ENCODE assay signal across 9 cellular contexts in genomic region chr11:130146797-130147196, GRCh38.
DNase-seq lines count a peak whose midpoint lies in the region; TF ChIP-seq lines count a peak whose summit lies in the region.
"Had no signal": no experiment of that assay in that cellular context is flagged by ENCODE, and none has a peak within 500 bp of the region (broad histone marks: within the 10 kb centered on the region; RNA-seq: fewer than 3 reads in every experiment).

No MANE protein-coding gene starts in this region.

- H3K9me3 ChIP-seq in OCI-LY3 (ENCODE audit: insufficient read depth, low read length) (no peaks in the 10 kb centered on the region), parathyroid adenoma (ENCODE audit: control insufficient read depth, low read length) (no peaks in the 10 kb centered on the region)

- H3K4me2 ChIP-seq in OCI-LY3 (ENCODE audit: low read length) (peak overlapping the region; percentile 40), parathyroid adenoma (ENCODE audit: low read length) (no peak overlapping the region)

- no peak overlapping the region for H2AFZ ChIP-seq in OCI-LY3 (ENCODE audit: low read depth, low read length)
- H2AFZ ChIP-seq in parathyroid adenoma: no peak overlapping the region

- no peaks in the 10 kb centered on the region for H3K27me3 ChIP-seq in OCI-LY3 (ENCODE audit: low read depth, low read length)
- H3K27me3 ChIP-seq in parathyroid adenoma (ENCODE audit: control insufficient read depth, insufficient read depth, low read length): no peaks in the 10 kb centered on the region

- no peak overlapping the region for H3K9ac ChIP-seq in OCI-LY3 (ENCODE audit: low read length)
- H3K9ac ChIP-seq in parathyroid adenoma: no peak overlapping the region

- TF ChIP-seq CTCF in GM12865 (IDR thresholded peaks at IDR 0.05; ENCODE audit: insufficient read depth, low read depth, low read length, missing control alignments) (no peak), OCI-LY3 (IDR thresholded peaks at IDR 0.05; ENCODE audit: low read depth, low read length) (no peak), parathyroid adenoma (IDR thresholded peaks at IDR 0.05) (no peak)

- no peaks in the 10 kb centered on the region for H4K20me1 ChIP-seq in OCI-LY3 (ENCODE audit: insufficient read depth, low read length)

- H3K36me3 ChIP-seq in OCI-LY3 (replicated peaks; ENCODE audit: low read depth, low read length) (peaks cover 20% of the 10 kb centered on the region), parathyroid adenoma (ENCODE audit: control insufficient read depth, insufficient read depth, low read length) (no peaks in the 10 kb centered on the region)

- no peak overlapping the region for H3K4me3 ChIP-seq in GM12865 (ENCODE audit: low read depth, low read length)
- H3K4me3 ChIP-seq in OCI-LY3 (ENCODE audit: low read length): no peak overlapping the region
- no peak overlapping the region for H3K4me3 ChIP-seq in parathyroid adenoma (ENCODE audit: low read depth, low read length)

- H3K27ac ChIP-seq in OCI-LY3 (ENCODE audit: low read length) (peak overlapping the region; percentile 24), epithelial cell of prostate (peak overlapping the region; percentile 79), parathyroid adenoma (peak overlapping the region; percentile 19)

- H3K4me1 ChIP-seq in OCI-LY3 (ENCODE audit: low read length): peaks cover 40% of the 10 kb centered on the region
- no peaks in the 10 kb centered on the region for H3K4me1 ChIP-seq in parathyroid adenoma

- H3K79me2 ChIP-seq in OCI-LY3 (ENCODE audit: low read length): no peaks in the 10 kb centered on the region
- H3K79me2 ChIP-seq in parathyroid adenoma: no peaks in the 10 kb centered on the region

- DNase-seq in GM12865 (ENCODE audit: low read depth) (peak; percentile 39), epithelial cell of prostate (ENCODE audit: low read depth, low spot score) (no peak), HPDE6-E6E7 (ENCODE audit: extremely low spot score) (no peak), dedifferentiated amniotic fluid mesenchymal stem cell (ENCODE audit: extremely low spot score) (no peak), NCI-H1092 (lab: John Stamatoyannopoulos, UW) (no peak), NCI-H82 (lab: John Stamatoyannopoulos, UW) (no peak)
- DNase-seq: activated T-cell treated with anti-CD3 and anti-CD28 coated beads, Interleukin-2, amount 50 U/mL, for 72 hours had no signal

Comparison
In these comparisons a context has a peak if more than half of its experiments do, and no peak if none do; other contexts are left out.
1. H3K27ac ChIP-seq: peak in every context shown above with its lines; median percentile 79 in epithelial cell of prostate; 24 in OCI-LY3; 19 in parathyroid adenoma.